Comparison of ENCODE assay signal across 16 cellular contexts in genomic region chr4:7860600-7861158, GRCh38.
A peak's percentile ranks its signal among the peaks of the same experiment; 100 is the strongest.
DNase-seq lines count a peak whose midpoint lies in the region; ATAC-seq and TF ChIP-seq lines count a peak whose summit lies in the region.
"Had no signal": no experiment of that assay in that cellular context is flagged by ENCODE, and none has a peak within 500 bp of the region (broad histone marks: within the 10 kb centered on the region; RNA-seq: fewer than 3 reads in every experiment).

No MANE protein-coding gene starts in this region.

- no peak overlapping the region for H3K4me3 ChIP-seq in esophagus muscularis mucosa
- H3K4me3 ChIP-seq: cardiac muscle cell, psoas muscle had no signal

- TF ChIP-seq CTCF in HFFc6 (IDR thresholded peaks at IDR 0.05) (no peak), RWPE1 (conservative IDR thresholded peaks at IDR 0.05; ENCODE audit: low read depth) (no peak), esophagus muscularis mucosa (IDR thresholded peaks at IDR 0.05) (no peak)

- H3K9me3 Mint-ChIP-seq in HFFc6, result peaks cover 7% of the 10 kb centered on the region; the same call in 1 of the 2 replicates
- H3K9me3 Mint-ChIP-seq in stimulated activated memory B cell treated with anti-CD40 and anti-IgM and Interleukin-4, amounts not matched to agents 10 μg/mL and 1 μg/mL and 100 μg/mL, for 72 hours, result peaks cover 5% of the 10 kb centered on the region

- peak overlapping the region; percentile 77 for H3K27ac ChIP-seq in RWPE1
- H3K27ac ChIP-seq in esophagus muscularis mucosa (replicated peaks in 1 of 4), result peak overlapping the region in 3 of 4 donors; percentile 40 to 55 (median 48)
- H3K27ac ChIP-seq: cardiac muscle cell, psoas muscle had no signal

- DNase-seq in HFFc6, result no peak
- DNase-seq in RWPE1 (ENCODE audit: low spot score), result no peak
- no peak for DNase-seq in esophagus muscularis mucosa (ENCODE audit: extremely low spot score)
- DNase-seq in sciatic nerve (ENCODE audit: low spot score), result no peak
- DNase-seq in NCI-H1105 (lab: John Stamatoyannopoulos, UW), result no peak
- DNase-seq in NCI-H2107 treated with DMSO at 0.1 percent for 48 hours (lab: John Stamatoyannopoulos, UW; ENCODE audit: unreplicated experiment), result no peak
- DNase-seq: activated CD4-positive, CD25-positive, alpha-beta regulatory T cell treated with anti-CD3 and anti-CD28 coated beads, Interleukin-2, amount 50 U/mL, for 72 hours; activated naive CD4-positive, alpha-beta T cell treated with anti-CD3 and anti-CD28 coated beads, Interleukin-2, amount 10 ng/mL, durations not matched to agents 7 days and 5 days; CD8-positive, alpha-beta T cell; head of caudate nucleus; NCI-H187; psoas muscle; RPMI8226; T-helper 2 cell had no signal

- peak overlapping the region; percentile 96 for H3K27ac Mint-ChIP-seq in HFFc6
- no peak overlapping the region for H3K27ac Mint-ChIP-seq in stimulated activated memory B cell treated with anti-CD40 and anti-IgM and Interleukin-4, amounts not matched to agents 10 μg/mL and 1 μg/mL and 100 μg/mL, for 72 hours
- H3K27ac Mint-ChIP-seq: activated naive CD4-positive, alpha-beta T cell treated with anti-CD3 and anti-CD28 coated beads, Interleukin-2, amount 10 ng/mL, durations not matched to agents 7 days and 5 days; CD8-positive, alpha-beta T cell had no signal

- TF ChIP-seq EP300 in esophagus muscularis mucosa (IDR thresholded peaks at IDR 0.05), result no peak

- no peaks in the 10 kb centered on the region for H3K9me3 ChIP-seq in esophagus muscularis mucosa
- H3K9me3 ChIP-seq: psoas muscle had no signal

- peaks cover 21% of the 10 kb centered on the region for H3K27me3 Mint-ChIP-seq in HFFc6 (ENCODE audit: insufficient read depth)
- peaks cover 30% of the 10 kb centered on the region for H3K27me3 Mint-ChIP-seq in stimulated activated memory B cell treated with anti-CD40 and anti-IgM and Interleukin-4, amounts not matched to agents 10 μg/mL and 1 μg/mL and 100 μg/mL, for 72 hours

- 92% methylated on average over 19 of the region's 19 CpGs for whole genome bisulfite sequencing in esophagus muscularis mucosa

- H3K36me3 Mint-ChIP-seq in HFFc6 (ENCODE audit: low read depth), result peaks cover 83% of the 10 kb centered on the region
- H3K36me3 Mint-ChIP-seq in stimulated activated memory B cell treated with anti-CD40 and anti-IgM and Interleukin-4, amounts not matched to agents 10 μg/mL and 1 μg/mL and 100 μg/mL, for 72 hours, result peaks cover 6% of the 10 kb centered on the region

- CTCF ChIA-PET in RWPE1 (lab: Yijun Ruan, JAX), result no interaction called here

- ATAC-seq in sciatic nerve, result peak; percentile 6
- ATAC-seq in stimulated activated memory B cell treated with anti-CD40 and anti-IgM and Interleukin-4, amounts not matched to agents 10 μg/mL and 1 μg/mL and 100 μg/mL, for 72 hours, result no peak
- ATAC-seq: CD8-positive, alpha-beta T cell had no signal

- intact Hi-C loops in esophagus muscularis mucosa (cut with DNase I) (no loop called here), sciatic nerve (cut with DNase I) (no loop called here)

- POLR2A ChIA-PET in RWPE1 (lab: Yijun Ruan, JAX; ENCODE audit: low non-redundant PET), result no interaction called here

- H3K4me1 ChIP-seq in esophagus muscularis mucosa, result peaks cover 31 to 73% (median 68%) of the 10 kb centered on the region in 4 donors

- no peak for TF ChIP-seq POLR2A in esophagus muscularis mucosa (IDR thresholded peaks at IDR 0.05; ENCODE audit: low read depth)

- peaks cover 100% of the 10 kb centered on the region for H3K4me1 Mint-ChIP-seq in HFFc6 (ENCODE audit: low read depth)
- no peaks in the 10 kb centered on the region for H3K4me1 Mint-ChIP-seq in stimulated activated memory B cell treated with anti-CD40 and anti-IgM and Interleukin-4, amounts not matched to agents 10 μg/mL and 1 μg/mL and 100 μg/mL, for 72 hours

- peaks cover 0 to 9% (median 0%) of the 10 kb centered on the region in 4 donors for H3K36me3 ChIP-seq in esophagus muscularis mucosa
- H3K36me3 ChIP-seq: cardiac muscle cell had no signal

- no peaks in the 10 kb centered on the region for H3K27me3 ChIP-seq in esophagus muscularis mucosa
- H3K27me3 ChIP-seq: cardiac muscle cell had no signal

- H3K4me3 Mint-ChIP-seq in HFFc6, result peak overlapping the region; percentile 50
- H3K4me3 Mint-ChIP-seq in stimulated activated memory B cell treated with anti-CD40 and anti-IgM and Interleukin-4, amounts not matched to agents 10 μg/mL and 1 μg/mL and 100 μg/mL, for 72 hours, result no peak overlapping the region
- H3K4me3 Mint-ChIP-seq: activated naive CD4-positive, alpha-beta T cell treated with anti-CD3 and anti-CD28 coated beads, Interleukin-2, amount 10 ng/mL, durations not matched to agents 7 days and 5 days; CD8-positive, alpha-beta T cell had no signal
